9 cellular contexts compared by ENCODE assay signal in genomic region chr18:11163668-11164067, GRCh38. TPM values are rescaled to one million over a fixed set of nuclear protein-coding genes. Genes with fewer than 3 reads are reported as not detected.
DNase-seq lines count a peak whose midpoint lies in the region; ATAC-seq, FAIRE-seq and TF ChIP-seq lines count a peak whose summit lies in the region.
"Had no signal": no experiment of that assay in that cellular context is flagged by ENCODE, and none has a peak within 500 bp of the region (broad histone marks: within the 10 kb centered on the region; RNA-seq: fewer than 3 reads in every experiment).

No MANE protein-coding gene starts in this region.

- BruUV-seq in endothelial cell of umbilical vein (replicated peaks; lab: Mats Ljungman, UMichigan) = no TSS peak
- no TSS peak for BruUV-seq in PC-9 (replicated peaks; lab: Mats Ljungman, UMichigan)

- H2AK5ac ChIP-seq in mesenchymal stem cell (ENCODE audit: low read length, severe bottlenecking) = no peak overlapping the region

- no peaks in the 10 kb centered on the region for H3K9me2 ChIP-seq in PC-9 (ENCODE audit: insufficient read depth)

- dilution Hi-C loops in endothelial cell of umbilical vein (cut with MboI; ENCODE audit: extremely low pct_ligation_motif_present, low sequenced_read_pairs) = no loop called here

- no peak overlapping the region for H3K23ac ChIP-seq in mesenchymal stem cell (ENCODE audit: low read length in 2 of 2)

- no peaks in the 10 kb centered on the region for H3K9me1 ChIP-seq in endothelial cell of umbilical vein (replicated peaks; ENCODE audit: control insufficient read depth, extremely low read depth, insufficient read depth, low read length)

- no peaks in the 10 kb centered on the region for H3K36me3 ChIP-seq in endothelial cell of umbilical vein (ENCODE audit: control insufficient read depth in 2 of 2, extremely low read depth in 1 of 2, insufficient read depth in 2 of 2, low read length in 2 of 2)
- no peaks in the 10 kb centered on the region for H3K36me3 ChIP-seq in mesenchymal stem cell (ENCODE audit: control insufficient read depth in 1 of 2, insufficient read depth in 2 of 2, low read depth in 1 of 2, low read length in 2 of 2)
- no peaks in the 10 kb centered on the region for H3K36me3 ChIP-seq in PC-9 (ENCODE audit: low read depth)

- H3K9ac ChIP-seq in endothelial cell of umbilical vein (replicated peaks; ENCODE audit: extremely low read depth, insufficient read depth, low read length) (no peak overlapping the region), mesenchymal stem cell (ENCODE audit: low read length) (no peak overlapping the region)

- CTCF ChIA-PET in endothelial cell of umbilical vein (lab: Charles Lee) (interaction anchor here (0.8 to 5.2 kb wide), 8 partner anchors 10 to 603 kb away, joined by 4 to 40 read pairs (median 9); no protein-coding TSS in a partner anchor), PC-9 (lab: Charles Lee) (interaction anchor here (0.6 kb wide), 1 partner anchor 1497 kb away, joined by 8 read pairs; no protein-coding TSS in a partner anchor)

- TF ChIP-seq POLR2A in endothelial cell of umbilical vein (IDR thresholded peaks at IDR 0.05; ENCODE audit: low read depth, low read length) = no peak

- H4K20me1 ChIP-seq in endothelial cell of umbilical vein (replicated peaks; ENCODE audit: control insufficient read depth, extremely low read depth, insufficient read depth, low read length) (no peaks in the 10 kb centered on the region), PC-9 (ENCODE audit: insufficient read depth) (no peaks in the 10 kb centered on the region)

- H3K27ac ChIP-seq in endothelial cell of umbilical vein (ENCODE audit: insufficient read depth, low read depth, low read length) (no peak overlapping the region), mesenchymal stem cell (ENCODE audit: low read length, poor library complexity, severe bottlenecking) (no peak overlapping the region), PC-9 (no peak overlapping the region)

- peak overlapping the region in 1 of 2 experiments; percentile 2 for H2BK12ac ChIP-seq in mesenchymal stem cell (ENCODE audit: low read length in 2 of 2)

- H2BK15ac ChIP-seq in mesenchymal stem cell (ENCODE audit: low read depth, poor library complexity, severe bottlenecking) = no peak overlapping the region

- WGBS in mesenchymal stem cell = 22% methylated on average over 13 of the region's 18 CpGs

- H3F3A ChIP-seq in PC-9 (ENCODE audit: insufficient read depth, low read depth) = no peaks in the 10 kb centered on the region

- H4K91ac ChIP-seq in mesenchymal stem cell (ENCODE audit: low read length) = peak overlapping the region; percentile 72

- ATAC-seq in HG02759 (IDR thresholded peaks at IDR 0.05; ENCODE audit: unreplicated experiment) = peak; percentile 50
- no peak for ATAC-seq in activated T-cell treated with anti-CD3 and anti-CD28 coated beads, Interleukin-2, amount 50 U/mL, for 4 hours

- no peak overlapping the region for H3K14ac ChIP-seq in mesenchymal stem cell (ENCODE audit: low read length in 2 of 2)

- no peak overlapping the region for H2BK120ac ChIP-seq in mesenchymal stem cell (ENCODE audit: low read depth, low read length)

- H3K4me1 ChIP-seq in endothelial cell of umbilical vein (ENCODE audit: control insufficient read depth, extremely low read depth, insufficient read depth, low read length) = no peaks in the 10 kb centered on the region
- peaks cover 3% of the 10 kb centered on the region for H3K4me1 ChIP-seq in mesenchymal stem cell (ENCODE audit: control insufficient read depth, insufficient read depth, low read depth, low read length)
- H3K4me1 ChIP-seq in PC-9 (replicated peaks; ENCODE audit: insufficient read depth) = no peaks in the 10 kb centered on the region

- H3K18ac ChIP-seq in mesenchymal stem cell (ENCODE audit: low read depth in 1 of 2, low read length in 2 of 2) = peak overlapping the region in 1 of 2 experiments; percentile 72

- H3K36me3 Mint-ChIP-seq in activated T-cell treated with anti-CD3 and anti-CD28 coated beads, Interleukin-2, amount 50 U/mL, for 4 hours (ENCODE audit: insufficient read depth) = no peaks in the 10 kb centered on the region

- H3K79me2 ChIP-seq in endothelial cell of umbilical vein (ENCODE audit: control insufficient read depth, insufficient read depth, low read length) (no peaks in the 10 kb centered on the region), PC-9 (ENCODE audit: low read depth) (no peaks in the 10 kb centered on the region)

- H3K4me1 Mint-ChIP-seq in activated T-cell treated with anti-CD3 and anti-CD28 coated beads, Interleukin-2, amount 50 U/mL, for 4 hours (ENCODE audit: low read depth) = no peaks in the 10 kb centered on the region

- no peak for FAIRE-seq in endothelial cell of umbilical vein (lab: Jason Lieb, UNC)

- peak; percentile 44 for DNase-seq in CD1c-positive myeloid dendritic cell (ENCODE audit: extremely low spot score)
- peak; percentile 36 for DNase-seq in endothelial cell of umbilical vein (ENCODE audit: low read depth, low spot score)
- DNase-seq in mesenchymal stem cell = peak; percentile 58
- no peak for DNase-seq in D341Med (ENCODE audit: low spot score)
- DNase-seq in activated T-cell treated with anti-CD3 and anti-CD28 coated beads, Interleukin-2, amount 50 U/mL, for 4 hours = no peak
- DNase-seq in PC-9 = no peak
- no peak for DNase-seq in NCI-H510A treated with DMSO at 0.1 percent for 48 hours (lab: John Stamatoyannopoulos, UW)

- no peaks in the 10 kb centered on the region for H3K79me1 ChIP-seq in mesenchymal stem cell (replicated peaks; ENCODE audit: low read length, poor library complexity, severe bottlenecking)

- H3K4me3 ChIP-seq in endothelial cell of umbilical vein (replicated peaks in 1 of 3; ENCODE audit: insufficient read depth in 1 of 3, low read depth in 1 of 3, low read length in 3 of 3) = no peak overlapping the region
- H3K4me3 ChIP-seq in mesenchymal stem cell (ENCODE audit: insufficient read depth in 1 of 2, low read depth in 1 of 2, low read length in 2 of 2) = no peak overlapping the region
- no peak overlapping the region for H3K4me3 ChIP-seq in PC-9

- H2BK5ac ChIP-seq in mesenchymal stem cell (ENCODE audit: low read depth, low read length, poor library complexity, severe bottlenecking) = no peak overlapping the region

- peak overlapping the region; percentile 88 for H2AFZ ChIP-seq in endothelial cell of umbilical vein (ENCODE audit: low read depth, low read length)
- no peak overlapping the region for H2AFZ ChIP-seq in mesenchymal stem cell (ENCODE audit: low read depth, low read length)
- no peak overlapping the region for H2AFZ ChIP-seq in PC-9

- H4K8ac ChIP-seq in mesenchymal stem cell (ENCODE audit: low read length) = peak overlapping the region; percentile 89

- H3K27me3 Mint-ChIP-seq in activated T-cell treated with anti-CD3 and anti-CD28 coated beads, Interleukin-2, amount 50 U/mL, for 4 hours (ENCODE audit: low read depth) = no peaks in the 10 kb centered on the region

- intact Hi-C loops in endothelial cell of umbilical vein (cut with micrococcal nuclease) (loop anchor here (1.0 to 5.0 kb wide), 2 partner anchors 376 to 389 kb away; no protein-coding TSS in a partner anchor), PC-9 (cut with micrococcal nuclease; ENCODE audit: unreplicated experiment) (no loop called here)

- H3K9me3 ChIP-seq in endothelial cell of umbilical vein (replicated peaks; ENCODE audit: control insufficient read depth, insufficient read depth, low read length) = no peaks in the 10 kb centered on the region
- no peaks in the 10 kb centered on the region for H3K9me3 ChIP-seq in mesenchymal stem cell (ENCODE audit: control insufficient read depth, low read length)
- no peaks in the 10 kb centered on the region for H3K9me3 ChIP-seq in PC-9 (ENCODE audit: insufficient read depth, low read depth)

- no peak overlapping the region for H3K4me3 Mint-ChIP-seq in activated T-cell treated with anti-CD3 and anti-CD28 coated beads, Interleukin-2, amount 50 U/mL, for 4 hours

- H3K4ac ChIP-seq in mesenchymal stem cell (ENCODE audit: low read depth in 1 of 2, low read length in 2 of 2) = peak overlapping the region in 1 of 2 experiments; percentile 67

- TF ChIP-seq CTCF in endothelial cell of umbilical vein (IDR thresholded peaks at IDR 0.05; ENCODE audit: extremely low read depth in 1 of 2, insufficient read depth in 1 of 2, low read depth in 1 of 2, low read length in 2 of 2) (peak; percentile 74 to 84), PC-9 (conservative IDR thresholded peaks at IDR 0.05) (no peak)

- H3K27me3 ChIP-seq in endothelial cell of umbilical vein (ENCODE audit: control insufficient read depth in 2 of 2, insufficient read depth in 2 of 2, low read length in 2 of 2) = peaks cover 0 to under 1% of the 10 kb centered on the region in 2 experiments
- H3K27me3 ChIP-seq in mesenchymal stem cell (ENCODE audit: control insufficient read depth in 1 of 2, insufficient read depth in 1 of 2, low read length in 2 of 2) = peaks cover 0 to 17% of the 10 kb centered on the region in 2 experiments
- peaks cover 41% of the 10 kb centered on the region for H3K27me3 ChIP-seq in PC-9 (ENCODE audit: insufficient read depth, low read depth)

- POLR2A ChIA-PET in endothelial cell of umbilical vein (lab: Charles Lee) = no interaction called here
- POLR2A ChIA-PET in PC-9 (lab: Charles Lee; ENCODE audit: unreplicated experiment) = no interaction called here

- H3K4me2 ChIP-seq in endothelial cell of umbilical vein (ENCODE audit: insufficient read depth, low read length) (peak overlapping the region; percentile 22), mesenchymal stem cell (ENCODE audit: low read length, poor library complexity, severe bottlenecking) (no peak overlapping the region), PC-9 (no peak overlapping the region)

- no peaks in the 10 kb centered on the region for H3K9me3 Mint-ChIP-seq in activated T-cell treated with anti-CD3 and anti-CD28 coated beads, Interleukin-2, amount 50 U/mL, for 4 hours

TF ChIP-seq in endothelial cell of umbilical vein, 7 proteins besides CTCF, POLR2A, EP300 and RAD21 (continues in another document):
- TF ChIP-seq MAX (IDR thresholded peaks at IDR 0.05; ENCODE audit: insufficient read depth, insufficient read length) (no peak), POLR2AphosphoS5 (IDR thresholded peaks at IDR 0.05; ENCODE audit: insufficient read depth, low read depth, low read length) (no peak), FOS (IDR thresholded peaks at IDR 0.05; ENCODE audit: borderline replicate concordance, insufficient read depth, low read length) (no peak)

RNA-seq across cellular contexts. Expression of gene PIEZO2, which starts 14.3 kb away (rescaled TPM):
- total RNA-seq in endothelial cell of umbilical vein (5.0 and 11.2 TPM in 2 replicates), PC-9 (2021) (not detected in 2 replicates)
- polyA plus RNA-seq in endothelial cell of umbilical vein = 1.2 and 1.7 TPM in 2 replicates
- 0.87 and 1.8 TPM in 2 replicates for polyA plus RNA-seq in endothelial cell of umbilical vein (2011; cell fraction: cytosol; rRNA removed)
- 2.5 and 4.2 TPM in 2 replicates for polyA plus RNA-seq in endothelial cell of umbilical vein (2011; cell fraction: nucleus; rRNA removed)
- polyA plus RNA-seq in endothelial cell of umbilical vein (2012) = 1.8 and 2.0 TPM in 2 replicates
- polyA minus RNA-seq in endothelial cell of umbilical vein = 5.7 and 14.9 TPM in 2 replicates
- not detected for polyA minus RNA-seq in endothelial cell of umbilical vein (2011; cell fraction: cytosol; rRNA and poly(A)+ RNA removed)
- 5.8 and 8.5 TPM in 2 replicates for polyA minus RNA-seq in endothelial cell of umbilical vein (2011; cell fraction: nucleus; rRNA and poly(A)+ RNA removed)
- polyA plus RNA-seq in mesenchymal stem cell (2013, experiment 1 of 2) = 87.2 TPM
- 82.9 TPM for polyA plus RNA-seq in mesenchymal stem cell (2013, experiment 2 of 2)
- total RNA-seq in activated T-cell treated with anti-CD3 and anti-CD28 coated beads, Interleukin-2, amount 50 U/mL, for 4 hours = under 1 TPM; 0.05 to 0.35 (median 0.18) TPM
- total RNA-seq: NCI-H460 had no signal

Comparison
In these comparisons a context has a peak if more than half of its experiments do, and no peak if none do; other contexts are left out.
1. DNase-seq: peak in CD1c-positive myeloid dendritic cell (single experiment), endothelial cell of umbilical vein (single experiment) and mesenchymal stem cell (single experiment); none in D341Med (single experiment), activated T-cell treated with anti-CD3 and anti-CD28 coated beads, Interleukin-2, amount 50 U/mL, for 4 hours (single experiment), PC-9 (0 of 2) and NCI-H510A treated with DMSO at 0.1 percent for 48 hours (single experiment).